9 cellular contexts compared by ENCODE assay signal in genomic region chr19:41546386-41546789, GRCh38. TPM values are rescaled to one million over a fixed set of nuclear protein-coding genes. Genes with fewer than 3 reads are reported as not detected.
DNase-seq lines count a peak whose midpoint lies in the region; ATAC-seq and TF ChIP-seq lines count a peak whose summit lies in the region.
"Had no signal": no experiment of that assay in that cellular context is flagged by ENCODE, and none has a peak within 500 bp of the region (broad histone marks: within the 10 kb centered on the region; RNA-seq: fewer than 3 reads in every experiment).

No MANE protein-coding gene starts in this region.

- H3K9ac ChIP-seq in mucosa of rectum (ENCODE audit: low read depth in 1 of 2, low read length in 2 of 2) = no peak overlapping the region
- H3K9ac ChIP-seq: parathyroid adenoma had no signal

- H3K9me3 Mint-ChIP-seq in activated T-helper 2 cell treated with anti-CD3 and anti-CD28 coated beads, Interferon-gamma antibody, Interleukin-2, Interleukin-4, amounts not matched to agents 10 μg/mL and 5 μg/mL and 100 μg/mL, durations not matched to agents 14 hours and 24 hours and 36 hours = no peaks in the 10 kb centered on the region

- no peaks in the 10 kb centered on the region for H3K9me3 ChIP-seq in mucosa of rectum (ENCODE audit: control insufficient read depth in 2 of 2, low read length in 2 of 2)

- no peak for ATAC-seq in HG02885 (IDR thresholded peaks at IDR 0.05; ENCODE audit: poor library complexity, unreplicated experiment)

- H3K4me3 ChIP-seq in GM06990 (replicated peaks; ENCODE audit: low read depth, low read length) (peak overlapping the region; percentile 43), HL-60 (replicated peaks; ENCODE audit: insufficient read depth, low read length) (peak overlapping the region; percentile 8; the same call in 1 of the 2 replicates), mucosa of rectum (ENCODE audit: low read length in 2 of 2) (peak overlapping the region in 1 of 2 donors; percentile 50)

- intact Hi-C loops in activated T-helper 2 cell treated with anti-CD3 and anti-CD28 coated beads, Interferon-gamma antibody, Interleukin-2, Interleukin-4, amounts not matched to agents 10 μg/mL and 5 μg/mL and 100 μg/mL, durations not matched to agents 14 hours and 24 hours and 36 hours (cut with micrococcal nuclease) = loop anchor here (5.0 kb wide), 1 partner anchor 284 kb away; the partner anchor contains the start of gene HNRNPUL1

- no peaks in the 10 kb centered on the region for H3K27me3 ChIP-seq in GM06990 (replicated peaks; ENCODE audit: control insufficient read depth, insufficient read depth, low read length)
- H3K27me3 ChIP-seq in HL-60 (ENCODE audit: insufficient read depth, poor library complexity, severe bottlenecking) = no peaks in the 10 kb centered on the region
- H3K27me3 ChIP-seq in mucosa of rectum (ENCODE audit: control insufficient read depth in 2 of 2, insufficient read depth in 2 of 2, low read length in 2 of 2) = peaks cover 4 to 10% of the 10 kb centered on the region in 2 donors

- no peaks in the 10 kb centered on the region for H3K36me3 ChIP-seq in GM06990 (ENCODE audit: control insufficient read depth, insufficient read depth, low read length)
- no peaks in the 10 kb centered on the region for H3K36me3 ChIP-seq in mucosa of rectum (ENCODE audit: control insufficient read depth in 2 of 2, insufficient read depth in 2 of 2, low read length in 2 of 2)

- H3K27ac ChIP-seq in HL-60 (replicated peaks) = peak overlapping the region; percentile 84
- peak overlapping the region; percentile 46 to 72 for H3K27ac ChIP-seq in mucosa of rectum (ENCODE audit: low read depth in 2 of 2, low read length in 2 of 2)
- H3K27ac ChIP-seq: parathyroid adenoma had no signal

- H3K36me3 Mint-ChIP-seq in activated T-helper 2 cell treated with anti-CD3 and anti-CD28 coated beads, Interferon-gamma antibody, Interleukin-2, Interleukin-4, amounts not matched to agents 10 μg/mL and 5 μg/mL and 100 μg/mL, durations not matched to agents 14 hours and 24 hours and 36 hours (ENCODE audit: low read depth) = peaks cover 12% of the 10 kb centered on the region

- DNase-seq in GM06990 (ENCODE audit: extremely low read depth, insufficient read length) = no peak
- DNase-seq in HL-60 (ENCODE audit: low read depth in 1 of 2, low spot score in 1 of 2) = peak; percentile 58 to 84
- no peak for DNase-seq in activated T-helper 2 cell treated with anti-CD3 and anti-CD28 coated beads, Interferon-gamma antibody, Interleukin-2, Interleukin-4, amounts not matched to agents 10 μg/mL and 5 μg/mL and 100 μg/mL, durations not matched to agents 14 hours and 24 hours and 36 hours (ENCODE audit: low spot score)
- no peak for DNase-seq in NCI-H82 (lab: John Stamatoyannopoulos, UW)
- no peak for DNase-seq in NCI-H2196 treated with DMSO at 0.1 percent for 48 hours (lab: John Stamatoyannopoulos, UW; ENCODE audit: unreplicated experiment)
- DNase-seq in NCI-H2081 (lab: John Stamatoyannopoulos, UW) = no peak

- no peak for TF ChIP-seq CTCF in GM06990 (IDR thresholded peaks at IDR 0.05; ENCODE audit: insufficient read depth, low read length, poor library complexity, severe bottlenecking)
- TF ChIP-seq CTCF in HL-60 (IDR thresholded peaks at IDR 0.05; ENCODE audit: insufficient read depth, low read length) = no peak

- peaks cover 3% of the 10 kb centered on the region in 2 donors for H3K4me1 ChIP-seq in mucosa of rectum (ENCODE audit: control insufficient read depth in 2 of 2, insufficient read depth in 2 of 2, low read length in 2 of 2)
- H3K4me1 ChIP-seq: parathyroid adenoma had no signal

- H3K4me3 Mint-ChIP-seq in activated T-helper 2 cell treated with anti-CD3 and anti-CD28 coated beads, Interferon-gamma antibody, Interleukin-2, Interleukin-4, amounts not matched to agents 10 μg/mL and 5 μg/mL and 100 μg/mL, durations not matched to agents 14 hours and 24 hours and 36 hours (ENCODE audit: low read depth) = peak overlapping the region; percentile 81

- peak overlapping the region; percentile 97 for H3K27ac Mint-ChIP-seq in activated T-helper 2 cell treated with anti-CD3 and anti-CD28 coated beads, Interferon-gamma antibody, Interleukin-2, Interleukin-4, amounts not matched to agents 10 μg/mL and 5 μg/mL and 100 μg/mL, durations not matched to agents 14 hours and 24 hours and 36 hours

- H3K27me3 Mint-ChIP-seq in activated T-helper 2 cell treated with anti-CD3 and anti-CD28 coated beads, Interferon-gamma antibody, Interleukin-2, Interleukin-4, amounts not matched to agents 10 μg/mL and 5 μg/mL and 100 μg/mL, durations not matched to agents 14 hours and 24 hours and 36 hours (ENCODE audit: low read depth) = no peaks in the 10 kb centered on the region

- H3K4me1 Mint-ChIP-seq in activated T-helper 2 cell treated with anti-CD3 and anti-CD28 coated beads, Interferon-gamma antibody, Interleukin-2, Interleukin-4, amounts not matched to agents 10 μg/mL and 5 μg/mL and 100 μg/mL, durations not matched to agents 14 hours and 24 hours and 36 hours (ENCODE audit: low read depth) = peaks cover 65% of the 10 kb centered on the region

RNA-seq across cellular contexts. Expression of gene CEACAM21, which starts 29.6 kb away (rescaled TPM):
- 16.6 and 19.4 TPM in 2 replicates for total RNA-seq in activated T-helper 2 cell treated with anti-CD3 and anti-CD28 coated beads, Interferon-gamma antibody, Interleukin-2, Interleukin-4, amounts not matched to agents 10 μg/mL and 5 μg/mL and 100 μg/mL, durations not matched to agents 14 hours and 24 hours and 36 hours

Comparison
In these comparisons a context has a peak if more than half of its experiments do, and no peak if none do; other contexts are left out.
1. DNase-seq: peak in HL-60 (2 of 2); none in GM06990 (single experiment), activated T-helper 2 cell treated with anti-CD3 and anti-CD28 coated beads, Interferon-gamma antibody, Interleukin-2, Interleukin-4, amounts not matched to agents 10 μg/mL and 5 μg/mL and 100 μg/mL, durations not matched to agents 14 hours and 24 hours and 36 hours (single experiment), NCI-H82 (single experiment), NCI-H2196 treated with DMSO at 0.1 percent for 48 hours (single experiment) and NCI-H2081 (0 of 2).